29 cellular contexts compared by ENCODE assay signal in the genomic region with DNA sequence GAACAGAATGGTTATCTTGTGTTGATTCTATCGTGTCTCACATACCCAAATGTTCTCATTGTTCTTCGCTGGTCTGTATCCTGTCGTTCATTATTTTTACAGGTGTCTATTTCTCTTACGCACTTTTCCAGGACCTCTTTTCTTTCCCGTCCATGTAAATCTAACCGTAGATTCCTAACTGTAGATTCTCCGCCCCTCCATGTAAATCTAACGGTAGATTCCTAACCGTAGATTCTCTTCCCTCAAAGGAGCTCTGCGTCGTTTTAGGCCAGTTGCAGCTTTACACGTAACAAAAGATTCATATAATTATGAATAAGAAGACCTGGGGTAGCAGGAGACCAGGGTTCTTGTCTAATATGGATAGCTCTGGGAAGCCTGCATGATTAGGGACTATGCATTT.
"Had no signal": no experiment of that assay in that cellular context is flagged by ENCODE, and none has a peak within 500 bp of the region (broad histone marks: within the 10 kb centered on the region; RNA-seq: fewer than 3 reads in every experiment).

No MANE protein-coding gene starts in this region.

- H3K27me3 Mint-ChIP-seq: naive thymus-derived CD8-positive, alpha-beta T cell; natural killer cell treated with Interleukin-12 subunit alpha and Interleukin-12 subunit beta and Interleukin-15 and Interleukin-18, amount 100 ng/mL, for 72 hours; progenitor cell of endocrine pancreas; stimulated activated naive B cell treated with anti-CD40 and anti-IgM and Interleukin-4, amounts not matched to agents 10 μg/mL and 1 μg/mL and 100 μg/mL, for 72 hours; stimulated activated naive CD8-positive, alpha-beta T cell treated with anti-CD3 and anti-CD28 coated beads, Interleukin-15, Interleukin-2, amounts not matched to agents 100 ng/mL and 50 ng/mL, for 24 hours; type B pancreatic cell had no signal

- H3K9ac ChIP-seq: parathyroid adenoma had no signal

- DNase-seq: naive thymus-derived CD8-positive, alpha-beta T cell; nephron progenitor cell; nucleus accumbens; ovary; posterior cingulate gyrus; psoas muscle; right cardiac atrium; right lobe of liver; sigmoid colon; small intestine; stimulated activated CD4-positive, alpha-beta T cell treated with anti-CD3 and anti-CD28 coated beads, Interleukin-15, amount 100 ng/mL, for 24 hours; stimulated activated CD4-positive, alpha-beta T cell treated with anti-CD3 and anti-CD28 coated beads, Interleukin-2, amount 100 ng/mL, for 24 hours; stimulated activated CD4-positive, alpha-beta T cell treated with anti-CD3 and anti-CD28 coated beads, Interleukin-2, amount 100 ng/mL, for 48 hours; stimulated activated CD4-positive, alpha-beta T cell treated with anti-CD3 and anti-CD28 coated beads, Interleukin-4, amount 100 ng/mL, for 24 hours; stimulated activated naive B cell treated with anti-CD40 and anti-IgM and Interleukin-4, amounts not matched to agents 10 μg/mL and 1 μg/mL and 100 μg/mL, for 72 hours; stimulated activated naive CD4-positive, alpha-beta T cell treated with Interleukin-2 at 50 U/mL for 16 hours; stomach; transverse colon; upper lobe of right lung; uterus had no signal

- H3K9me3 Mint-ChIP-seq: natural killer cell treated with Interleukin-12 subunit alpha and Interleukin-12 subunit beta and Interleukin-15 and Interleukin-18, amount 100 ng/mL, for 72 hours had no signal

- H3K79me2 ChIP-seq: parathyroid adenoma had no signal

- H3K4me1 ChIP-seq: parathyroid adenoma, psoas muscle, right lobe of liver, sigmoid colon, stomach, tibial artery, transverse colon, upper lobe of right lung, uterus had no signal

- H3K4me3 ChIP-seq: ovary, psoas muscle, right lobe of liver, sigmoid colon, stomach, tibial artery, transverse colon, upper lobe of right lung, uterus had no signal

- ATAC-seq: naive thymus-derived CD8-positive, alpha-beta T cell; natural killer cell treated with Interleukin-12 subunit alpha and Interleukin-12 subunit beta and Interleukin-15 and Interleukin-18, amount 100 ng/mL, for 72 hours; psoas muscle; stimulated activated effector memory CD8-positive, alpha-beta T cell treated with anti-CD3 and anti-CD28 coated beads, Interleukin-12 subunit alpha, Interleukin-12 subunit beta, amount 100 ng/mL, for 72 hours; stimulated activated naive B cell treated with anti-CD40 and anti-IgM and Interleukin-4, amounts not matched to agents 10 μg/mL and 1 μg/mL and 100 μg/mL, for 72 hours; upper lobe of right lung had no signal

- H3K27ac ChIP-seq: neutrophil, ovary, parathyroid adenoma, psoas muscle, right lobe of liver, sigmoid colon, stomach, tibial artery, transverse colon, upper lobe of right lung, uterus had no signal

- H3K27ac Mint-ChIP-seq: naive thymus-derived CD8-positive, alpha-beta T cell; natural killer cell treated with Interleukin-12 subunit alpha and Interleukin-12 subunit beta and Interleukin-15 and Interleukin-18, amount 100 ng/mL, for 72 hours; nephron progenitor cell; progenitor cell of endocrine pancreas; stimulated activated effector memory CD8-positive, alpha-beta T cell treated with anti-CD3 and anti-CD28 coated beads, Interleukin-12 subunit alpha, Interleukin-12 subunit beta, amount 100 ng/mL, for 72 hours; stimulated activated naive B cell treated with anti-CD40 and anti-IgM and Interleukin-4, amounts not matched to agents 10 μg/mL and 1 μg/mL and 100 μg/mL, for 72 hours; stimulated activated naive CD8-positive, alpha-beta T cell treated with anti-CD3 and anti-CD28 coated beads, Interleukin-15, Interleukin-2, amounts not matched to agents 100 ng/mL and 50 ng/mL, for 24 hours; type B pancreatic cell had no signal

- H2AFZ ChIP-seq: parathyroid adenoma had no signal

- H3K4me3 Mint-ChIP-seq: naive thymus-derived CD8-positive, alpha-beta T cell; natural killer cell treated with Interleukin-12 subunit alpha and Interleukin-12 subunit beta and Interleukin-15 and Interleukin-18, amount 100 ng/mL, for 72 hours; nephron progenitor cell; neural crest cell; stimulated activated effector memory CD8-positive, alpha-beta T cell treated with anti-CD3 and anti-CD28 coated beads, Interleukin-12 subunit alpha, Interleukin-12 subunit beta, amount 100 ng/mL, for 72 hours; stimulated activated naive B cell treated with anti-CD40 and anti-IgM and Interleukin-4, amounts not matched to agents 10 μg/mL and 1 μg/mL and 100 μg/mL, for 72 hours; stimulated activated naive CD8-positive, alpha-beta T cell treated with anti-CD3 and anti-CD28 coated beads, Interleukin-15, Interleukin-2, amounts not matched to agents 100 ng/mL and 50 ng/mL, for 24 hours; type B pancreatic cell had no signal

- H3K9me3 ChIP-seq: right lobe of liver, upper lobe of right lung had no signal

- FAIRE-seq: small intestine had no signal

- H3K36me3 ChIP-seq: neutrophil, ovary, right lobe of liver, upper lobe of right lung, uterus had no signal

- H3K27me3 ChIP-seq: neutrophil, ovary, right lobe of liver, sigmoid colon, stomach, tibial artery, transverse colon, upper lobe of right lung, uterus had no signal

- H3K4me1 Mint-ChIP-seq: naive thymus-derived CD8-positive, alpha-beta T cell; nephron progenitor cell; neural crest cell; stimulated activated effector memory CD8-positive, alpha-beta T cell treated with anti-CD3 and anti-CD28 coated beads, Interleukin-12 subunit alpha, Interleukin-12 subunit beta, amount 100 ng/mL, for 72 hours; stimulated activated naive B cell treated with anti-CD40 and anti-IgM and Interleukin-4, amounts not matched to agents 10 μg/mL and 1 μg/mL and 100 μg/mL, for 72 hours had no signal
